Comparison of ENCODE assay signal across 8 cellular contexts in genomic region chr5:110865400-110866094, GRCh38.
A peak's percentile ranks its signal among the peaks of the same experiment; 100 is the strongest.
DNase-seq lines count a peak whose midpoint lies in the region; ATAC-seq and TF ChIP-seq lines count a peak whose summit lies in the region.

No MANE protein-coding gene starts in this region.

- no peak for TF ChIP-seq POLR2A in heart left ventricle (IDR thresholded peaks at IDR 0.05)

- TF ChIP-seq CTCF in heart left ventricle (IDR thresholded peaks at IDR 0.05) = peak in 7 of 12 donors; percentile 13 to 50 (median 25)
- peak; percentile 53 for TF ChIP-seq CTCF in RWPE2 (IDR thresholded peaks at IDR 0.05; ENCODE audit: poor library complexity, severe bottlenecking)

- DNase-seq in heart left ventricle (no peak), right cardiac atrium (no peak), RWPE2 (ENCODE audit: low spot score) (no peak), iPS DF 19.7 (ENCODE audit: low read depth, low spot score) (peak; percentile 30), DMS79 treated with DMSO at 0.1 percent for 48 hours (lab: John Stamatoyannopoulos, UW) (no peak), anterior cingulate cortex (lab: John Stamatoyannopoulos, UW) (no peak)
- no peak for DNase-seq in activated CD8-positive, alpha-beta memory T cell treated with anti-CD3 and anti-CD28 coated beads, Interleukin-2, amount 50 U/mL, for 48 hours

- H3K27ac ChIP-seq in heart left ventricle (no peak overlapping the region), right cardiac atrium (ENCODE audit: low read length) (no peak overlapping the region), RWPE2 (ENCODE audit: poor library complexity, severe bottlenecking) (no peak overlapping the region)

- H3K4me3 ChIP-seq in heart left ventricle (no peak overlapping the region), right cardiac atrium (ENCODE audit: low read length) (no peak overlapping the region), RWPE2 (ENCODE audit: severe bottlenecking) (no peak overlapping the region)

- intact Hi-C loops in heart left ventricle (cut with DNase I) = no loop called here
- intact Hi-C loops in right cardiac atrium (cut with DNase I) = no loop called here

- H3K4me1 ChIP-seq in heart left ventricle (no peaks in the 10 kb centered on the region), right cardiac atrium (ENCODE audit: control insufficient read depth, insufficient read depth, low read length) (no peaks in the 10 kb centered on the region), RWPE2 (ENCODE audit: insufficient read depth, poor library complexity, severe bottlenecking) (no peaks in the 10 kb centered on the region)

- 66 to 79% (median 73%) methylated on average over 4 of the region's 4 CpGs for WGBS in heart left ventricle, 4 donors
- WGBS in right cardiac atrium = 70% methylated on average over 4 of the region's 4 CpGs

- H3K36me3 ChIP-seq in heart left ventricle = no peaks in the 10 kb centered on the region
- no peaks in the 10 kb centered on the region for H3K36me3 ChIP-seq in RWPE2 (ENCODE audit: low read depth)

- no peak for ATAC-seq in heart left ventricle
- ATAC-seq in right cardiac atrium = no peak
- ATAC-seq in HG03066 (IDR thresholded peaks at IDR 0.05; ENCODE audit: low read depth, unreplicated experiment) = peak; percentile 83
- ATAC-seq in RWPE2 (ENCODE audit: low read depth) = peak; percentile 48; the same call in 1 of the 3 replicates

- H3K27me3 ChIP-seq in heart left ventricle (no peaks in the 10 kb centered on the region), right cardiac atrium (ENCODE audit: control insufficient read depth, insufficient read depth) (no peaks in the 10 kb centered on the region), RWPE2 (ENCODE audit: insufficient read depth, poor library complexity, severe bottlenecking) (no peaks in the 10 kb centered on the region)

- H3K9me3 ChIP-seq in heart left ventricle (no peaks in the 10 kb centered on the region), right cardiac atrium (ENCODE audit: control insufficient read depth, low read length) (no peaks in the 10 kb centered on the region), RWPE2 (ENCODE audit: severe bottlenecking) (no peaks in the 10 kb centered on the region)

Comparison
In these comparisons a context has a peak if more than half of its experiments do, and no peak if none do; other contexts are left out.
1. ATAC-seq: peak in HG03066 (single experiment) and RWPE2 (single experiment); none in heart left ventricle (0 of 4) and right cardiac atrium (0 of 2).